Comparison of ENCODE assay signal across 13 cellular contexts in the genomic region with DNA sequence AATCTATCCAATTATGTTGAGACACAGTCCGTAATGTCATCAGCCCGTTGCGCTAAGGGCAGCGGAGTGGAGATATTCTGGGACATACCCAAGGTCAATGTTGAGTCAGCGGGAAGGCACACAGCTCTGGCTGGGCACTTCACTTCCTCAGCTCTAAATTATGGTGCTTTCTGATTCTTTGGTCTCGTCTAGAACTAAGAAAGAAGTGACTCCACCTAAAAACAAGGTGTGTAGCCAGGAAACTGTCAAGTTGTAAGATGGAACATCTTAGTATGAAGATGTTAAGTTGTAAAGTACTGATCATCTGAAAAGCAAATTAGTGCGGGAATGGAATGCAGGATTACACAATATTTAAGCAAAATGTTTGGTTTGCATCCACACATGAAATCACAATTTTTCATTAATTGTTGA. TPM values are rescaled to one million over a fixed set of nuclear protein-coding genes. Genes with fewer than 3 reads are reported as not detected.
A peak's percentile ranks its signal among the peaks of the same experiment; 100 is the strongest.
DNase-seq lines count a peak whose midpoint lies in the region; ATAC-seq and TF ChIP-seq lines count a peak whose summit lies in the region.
"Had no signal": no experiment of that assay in that cellular context is flagged by ENCODE, and none has a peak within 500 bp of the region (broad histone marks: within the 10 kb centered on the region; RNA-seq: fewer than 3 reads in every experiment).

No MANE protein-coding gene starts in this region.

- H3K4me1 ChIP-seq in suprapubic skin, result peaks cover 36% of the 10 kb centered on the region
- no peaks in the 10 kb centered on the region for H3K4me1 ChIP-seq in sigmoid colon
- H3K4me1 ChIP-seq: gastrocnemius medialis had no signal

- CTCF ChIA-PET in WTC11 (lab: Charles Lee), result no interaction called here

- no peak for TF ChIP-seq CTCF in WTC11 (IDR thresholded peaks at IDR 0.05)
- no peak for TF ChIP-seq CTCF in suprapubic skin (IDR thresholded peaks at IDR 0.05)
- no peak for TF ChIP-seq CTCF in sigmoid colon (IDR thresholded peaks at IDR 0.05)

- DNase-seq in WTC11 (ENCODE audit: low spot score) (no peak), glomerular endothelial cell (ENCODE audit: extremely low read depth, low read depth, low spot score) (peak; percentile 33), suprapubic skin (ENCODE audit: low spot score in 2 of 2) (peak in 1 of 2 donors; percentile 68), T-helper 1 cell (no peak), sigmoid colon (no peak)
- DNase-seq in natural killer cell treated with Interleukin-12 subunit alpha and Interleukin-12 subunit beta and Interleukin-15 and Interleukin-18, amount 100 ng/mL, for 72 hours (ENCODE audit: low spot score), result no peak
- DNase-seq in stimulated activated naive B cell treated with anti-CD40 and anti-IgM and Interleukin-4, amounts not matched to agents 10 μg/mL and 1 μg/mL and 100 μg/mL, for 72 hours, result no peak
- DNase-seq: activated T-cell treated with anti-CD3 and anti-CD28 coated beads, Interleukin-2, amount 50 U/mL, for 72 hours; gastrocnemius medialis; NCI-H1930; retina had no signal

- H3K4me3 ChIP-seq in suprapubic skin, result no peak overlapping the region
- H3K4me3 ChIP-seq in sigmoid colon, result no peak overlapping the region
- H3K4me3 ChIP-seq: cardiac muscle cell, gastrocnemius medialis had no signal

- intact Hi-C loops in sigmoid colon (cut with DNase I), result no loop called here

- H3K4me1 Mint-ChIP-seq in WTC11, result peaks cover 34% of the 10 kb centered on the region
- no peaks in the 10 kb centered on the region for H3K4me1 Mint-ChIP-seq in natural killer cell treated with Interleukin-12 subunit alpha and Interleukin-12 subunit beta and Interleukin-15 and Interleukin-18, amount 100 ng/mL, for 72 hours (ENCODE audit: low read depth in 2 of 2)
- no peaks in the 10 kb centered on the region for H3K4me1 Mint-ChIP-seq in stimulated activated naive B cell treated with anti-CD40 and anti-IgM and Interleukin-4, amounts not matched to agents 10 μg/mL and 1 μg/mL and 100 μg/mL, for 72 hours

- 34% methylated on average over 7 of the region's 7 CpGs for WGBS in suprapubic skin
- WGBS in sigmoid colon, 2 donors, result 64 to 68% methylated on average over 7 of the region's 7 CpGs

- no peak for TF ChIP-seq POLR2A in suprapubic skin (IDR thresholded peaks at IDR 0.05)
- TF ChIP-seq POLR2A in sigmoid colon (IDR thresholded peaks at IDR 0.05), result no peak

- no peak for ATAC-seq in WTC11
- no peak for ATAC-seq in natural killer cell treated with Interleukin-12 subunit alpha and Interleukin-12 subunit beta and Interleukin-15 and Interleukin-18, amount 100 ng/mL, for 72 hours
- no peak for ATAC-seq in stimulated activated naive B cell treated with anti-CD40 and anti-IgM and Interleukin-4, amounts not matched to agents 10 μg/mL and 1 μg/mL and 100 μg/mL, for 72 hours (replicated peaks)
- ATAC-seq: activated T-cell treated with anti-CD3 and anti-CD28 coated beads, Interleukin-2, amount 50 U/mL, for 72 hours; gastrocnemius medialis had no signal

- no peak overlapping the region for H3K4me3 Mint-ChIP-seq in WTC11
- no peak overlapping the region for H3K4me3 Mint-ChIP-seq in natural killer cell treated with Interleukin-12 subunit alpha and Interleukin-12 subunit beta and Interleukin-15 and Interleukin-18, amount 100 ng/mL, for 72 hours
- no peak overlapping the region for H3K4me3 Mint-ChIP-seq in stimulated activated naive B cell treated with anti-CD40 and anti-IgM and Interleukin-4, amounts not matched to agents 10 μg/mL and 1 μg/mL and 100 μg/mL, for 72 hours
- H3K4me3 Mint-ChIP-seq: activated T-cell treated with anti-CD3 and anti-CD28 coated beads, Interleukin-2, amount 50 U/mL, for 72 hours had no signal

- H3K9me3 ChIP-seq in suprapubic skin (no peaks in the 10 kb centered on the region), sigmoid colon (no peaks in the 10 kb centered on the region)
- H3K9me3 ChIP-seq: gastrocnemius medialis had no signal

- no peaks in the 10 kb centered on the region for H3K27me3 Mint-ChIP-seq in WTC11 (ENCODE audit: low read depth)
- peaks cover 0 to 6% of the 10 kb centered on the region in 2 donors for H3K27me3 Mint-ChIP-seq in natural killer cell treated with Interleukin-12 subunit alpha and Interleukin-12 subunit beta and Interleukin-15 and Interleukin-18, amount 100 ng/mL, for 72 hours
- H3K27me3 Mint-ChIP-seq in stimulated activated naive B cell treated with anti-CD40 and anti-IgM and Interleukin-4, amounts not matched to agents 10 μg/mL and 1 μg/mL and 100 μg/mL, for 72 hours, result peaks cover 8 to 13% of the 10 kb centered on the region in 2 donors

- peaks cover 20% of the 10 kb centered on the region for H3K36me3 Mint-ChIP-seq in WTC11
- H3K36me3 Mint-ChIP-seq in natural killer cell treated with Interleukin-12 subunit alpha and Interleukin-12 subunit beta and Interleukin-15 and Interleukin-18, amount 100 ng/mL, for 72 hours, result no peaks in the 10 kb centered on the region
- peaks cover 0 to 2% of the 10 kb centered on the region in 2 donors for H3K36me3 Mint-ChIP-seq in stimulated activated naive B cell treated with anti-CD40 and anti-IgM and Interleukin-4, amounts not matched to agents 10 μg/mL and 1 μg/mL and 100 μg/mL, for 72 hours

- H3K27ac ChIP-seq in suprapubic skin (peak overlapping the region; percentile 14), sigmoid colon (no peak overlapping the region)
- H3K27ac ChIP-seq: cardiac muscle cell, gastrocnemius medialis had no signal

- TF ChIP-seq RAD21 in Ishikawa (IDR thresholded peaks at IDR 0.05; ENCODE audit: low read depth), result no peak

- H3K9me3 Mint-ChIP-seq in WTC11, result no peaks in the 10 kb centered on the region
- H3K9me3 Mint-ChIP-seq in natural killer cell treated with Interleukin-12 subunit alpha and Interleukin-12 subunit beta and Interleukin-15 and Interleukin-18, amount 100 ng/mL, for 72 hours, result no peaks in the 10 kb centered on the region
- no peaks in the 10 kb centered on the region for H3K9me3 Mint-ChIP-seq in stimulated activated naive B cell treated with anti-CD40 and anti-IgM and Interleukin-4, amounts not matched to agents 10 μg/mL and 1 μg/mL and 100 μg/mL, for 72 hours
- H3K9me3 Mint-ChIP-seq: activated T-cell treated with anti-CD3 and anti-CD28 coated beads, Interleukin-2, amount 50 U/mL, for 72 hours had no signal

- H3K36me3 ChIP-seq in suprapubic skin (no peaks in the 10 kb centered on the region), sigmoid colon (no peaks in the 10 kb centered on the region)
- H3K36me3 ChIP-seq: cardiac muscle cell, gastrocnemius medialis had no signal

- H3K27ac Mint-ChIP-seq in WTC11, result no peak overlapping the region
- H3K27ac Mint-ChIP-seq in natural killer cell treated with Interleukin-12 subunit alpha and Interleukin-12 subunit beta and Interleukin-15 and Interleukin-18, amount 100 ng/mL, for 72 hours, result no peak overlapping the region
- H3K27ac Mint-ChIP-seq in stimulated activated naive B cell treated with anti-CD40 and anti-IgM and Interleukin-4, amounts not matched to agents 10 μg/mL and 1 μg/mL and 100 μg/mL, for 72 hours, result no peak overlapping the region
- H3K27ac Mint-ChIP-seq: activated T-cell treated with anti-CD3 and anti-CD28 coated beads, Interleukin-2, amount 50 U/mL, for 72 hours had no signal

- TF ChIP-seq EP300 in Ishikawa (IDR thresholded peaks at IDR 0.05; ENCODE audit: borderline replicate concordance) (peak; percentile 33; the same call in 1 of the 2 replicates), suprapubic skin (IDR thresholded peaks at IDR 0.05) (no peak), sigmoid colon (IDR thresholded peaks at IDR 0.05) (no peak)

- H3K27me3 ChIP-seq in suprapubic skin (no peaks in the 10 kb centered on the region), sigmoid colon (no peaks in the 10 kb centered on the region)
- H3K27me3 ChIP-seq: cardiac muscle cell, gastrocnemius medialis had no signal

- POLR2A ChIA-PET in WTC11 (lab: Charles Lee), result no interaction called here

TF ChIP-seq in Ishikawa, 13 proteins besides CTCF, POLR2A, EP300 and RAD21 (continues in another document):
- TF ChIP-seq MAX (IDR thresholded peaks at IDR 0.05) (no peak), USF1 (IDR thresholded peaks at IDR 0.05) (no peak), TAF1 (IDR thresholded peaks at IDR 0.05; ENCODE audit: low read depth) (no peak), EGR1 (IDR thresholded peaks at IDR 0.05) (no peak), FOXM1 (IDR thresholded peaks at IDR 0.05; ENCODE audit: borderline replicate concordance, low read depth) (no peak), ZBTB7A (IDR thresholded peaks at IDR 0.05; ENCODE audit: low read depth) (no peak)

TF ChIP-seq in WTC11, 78 proteins besides CTCF, POLR2A, EP300 and RAD21:
- TF ChIP-seq USF1 (CRISPR knock-in tag; IDR thresholded peaks at IDR 0.05) (no peak), NR1H2 (CRISPR knock-in tag; IDR thresholded peaks at IDR 0.05) (no peak), HMGA2 (CRISPR knock-in tag; IDR thresholded peaks at IDR 0.05) (no peak), SOX15 (CRISPR knock-in tag; IDR thresholded peaks at IDR 0.05) (no peak), PRRX2 (CRISPR knock-in tag; IDR thresholded peaks at IDR 0.05) (no peak), GABPB1 (CRISPR knock-in tag; IDR thresholded peaks at IDR 0.05) (peak; percentile 84)

RNA-seq across cellular contexts. Expression of gene BAIAP2L1, which starts 43.1 kb away (rescaled TPM):
- total RNA-seq in WTC11 (2021) (35.5 to 37.5 TPM (median 36.8 TPM) in 3 replicates), glomerular endothelial cell (5.1 and 6.4 TPM in 2 replicates), suprapubic skin (10 to 100 TPM; 24.3 to 28.2 (median 26.9) TPM), sigmoid colon (1 to 10 TPM in 1 of 4 donors, under 1 TPM in 3; 0.27 to 3.0 (median 0.51) TPM)
- 1 to 10 TPM in 1 of 2 donors, under 1 TPM in 1; 0.76 to 1.1 TPM for total RNA-seq in natural killer cell treated with Interleukin-12 subunit alpha and Interleukin-12 subunit beta and Interleukin-15 and Interleukin-18, amount 100 ng/mL, for 72 hours
- polyA plus RNA-seq in sigmoid colon, result 10 to 100 TPM; 26.4 to 44.2 (median 34.7) TPM
